Comparison of ENCODE assay signal across 8 cellular contexts in genomic region chr13:110616103-110617101, GRCh38.
DNase-seq lines count a peak whose midpoint lies in the region; ATAC-seq and TF ChIP-seq lines count a peak whose summit lies in the region.

No MANE protein-coding gene starts in this region.

- DNase-seq in COR-L47 (lab: John Stamatoyannopoulos, UW) (peak; percentile 17), choroid plexus epithelial cell (ENCODE audit: low read depth) (peak; percentile 54), medulla oblongata (ENCODE audit: extremely low spot score) (peak; percentile 21), NCI-H2029 (lab: John Stamatoyannopoulos, UW) (no peak)
- peak; percentile 55 for DNase-seq in T-helper 2 cell treated with Interferon-gamma antibody and Interleukin-4, amounts not matched to agents 5 μg/mL and 100 μg/mL, for 36 hours (ENCODE audit: low spot score)
- DNase-seq in stimulated activated naive CD4-positive, alpha-beta T cell treated with Interleukin-2 at 50 U/mL for 16 hours (lab: John Stamatoyannopoulos, UW), result peak; percentile 46

- H3K4me3 ChIP-seq in choroid plexus epithelial cell (ENCODE audit: low read depth, low read length), result peak overlapping the region; percentile 92

- peak; percentile 31 for TF ChIP-seq CTCF in choroid plexus epithelial cell (conservative IDR thresholded peaks at IDR 0.05; ENCODE audit: low read depth, low read length)

- ATAC-seq in HG03280 (IDR thresholded peaks at IDR 0.05; ENCODE audit: unreplicated experiment), result peak; percentile 36

- peaks cover 9% of the 10 kb centered on the region for H3K36me3 Mint-ChIP-seq in T-helper 2 cell treated with Interferon-gamma antibody and Interleukin-4, amounts not matched to agents 5 μg/mL and 100 μg/mL, for 36 hours (ENCODE audit: low read depth)

- peaks cover 2% of the 10 kb centered on the region for H3K27me3 Mint-ChIP-seq in T-helper 2 cell treated with Interferon-gamma antibody and Interleukin-4, amounts not matched to agents 5 μg/mL and 100 μg/mL, for 36 hours (ENCODE audit: low read depth)

- H3K4me3 Mint-ChIP-seq in T-helper 2 cell treated with Interferon-gamma antibody and Interleukin-4, amounts not matched to agents 5 μg/mL and 100 μg/mL, for 36 hours, result peak overlapping the region; percentile 96

- H3K9me3 Mint-ChIP-seq in T-helper 2 cell treated with Interferon-gamma antibody and Interleukin-4, amounts not matched to agents 5 μg/mL and 100 μg/mL, for 36 hours, result peaks cover 3% of the 10 kb centered on the region

- TF ChIP-seq POLR2A in GM19099 (IDR thresholded peaks at IDR 0.05; ENCODE audit: extremely low read depth, insufficient read length, low read depth), result peak; percentile 50

- peak overlapping the region; percentile 87 for H3K27ac Mint-ChIP-seq in T-helper 2 cell treated with Interferon-gamma antibody and Interleukin-4, amounts not matched to agents 5 μg/mL and 100 μg/mL, for 36 hours

- peaks cover 23% of the 10 kb centered on the region for H3K4me1 Mint-ChIP-seq in T-helper 2 cell treated with Interferon-gamma antibody and Interleukin-4, amounts not matched to agents 5 μg/mL and 100 μg/mL, for 36 hours (ENCODE audit: low read depth)
